In the genomic region with DNA sequence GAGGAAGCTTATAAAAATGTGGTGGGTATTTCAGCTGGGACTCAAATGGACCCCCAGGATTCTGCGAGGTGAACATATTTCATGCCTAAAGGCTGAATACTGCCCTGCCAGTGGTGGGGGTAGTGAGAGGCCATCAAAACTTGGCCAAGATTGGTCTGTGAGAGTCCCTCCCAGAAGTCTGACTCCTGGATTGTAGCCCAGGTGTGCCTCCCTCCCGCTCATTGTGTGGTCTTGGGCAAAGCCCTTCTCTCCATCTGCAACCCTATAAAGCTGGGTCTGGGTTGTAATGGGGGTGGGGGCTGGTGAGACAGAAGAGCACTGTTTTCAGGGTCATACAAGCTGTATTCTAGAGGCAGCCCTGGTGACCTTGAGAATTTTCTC, we compare ENCODE assay signal across 7 cellular contexts. TPM values are rescaled to one million over a fixed set of nuclear protein-coding genes. Genes with fewer than 3 reads are reported as not detected.
A peak's percentile ranks its signal among the peaks of the same experiment; 100 is the strongest.
DNase-seq lines count a peak whose midpoint lies in the region; ATAC-seq and TF ChIP-seq lines count a peak whose summit lies in the region.

No MANE protein-coding gene starts in this region.

- peak overlapping the region; percentile 90 for H3K4me2 ChIP-seq in SU-DHL-6 (ENCODE audit: low read depth, low read length, poor library complexity, severe bottlenecking)

- H3K9me3 ChIP-seq in SU-DHL-6 (ENCODE audit: insufficient read depth, low read length): no peaks in the 10 kb centered on the region

- peaks cover 5% of the 10 kb centered on the region for H3F3A ChIP-seq in SU-DHL-6 (ENCODE audit: insufficient read depth)

- no peaks in the 10 kb centered on the region for H3K36me3 ChIP-seq in SU-DHL-6 (ENCODE audit: low read length)

- peak overlapping the region; percentile 68 for H3K4me3 ChIP-seq in SU-DHL-6 (ENCODE audit: insufficient read depth, low read length, poor library complexity, severe bottlenecking)
- H3K4me3 ChIP-seq in foreskin fibroblast (ENCODE audit: low read depth in 1 of 2, low read length in 2 of 2): peak overlapping the region; percentile 60 to 77

- H3K9me2 ChIP-seq in SU-DHL-6 (replicated peaks; ENCODE audit: insufficient read depth, low read length): no peaks in the 10 kb centered on the region

- H3K27ac ChIP-seq in SU-DHL-6 (ENCODE audit: low read depth, low read length): peak overlapping the region; percentile 40

- H3K9ac ChIP-seq in SU-DHL-6 (ENCODE audit: low read length): peak overlapping the region; percentile 72

- DNase-seq in foreskin fibroblast: no peak
- no peak for DNase-seq in sciatic nerve (ENCODE audit: low spot score)
- no peak for DNase-seq in NCI-H2196 treated with DMSO at 0.1 percent for 48 hours (lab: John Stamatoyannopoulos, UW; ENCODE audit: unreplicated experiment)

- H2AFZ ChIP-seq in SU-DHL-6 (ENCODE audit: low read depth, low read length, severe bottlenecking): peak overlapping the region; percentile 79

- H3K79me2 ChIP-seq in SU-DHL-6 (ENCODE audit: insufficient read depth, low read length): peaks cover 17% of the 10 kb centered on the region

- intact Hi-C loops in sciatic nerve (cut with DNase I): no loop called here

- TF ChIP-seq CTCF in SU-DHL-6 (IDR thresholded peaks at IDR 0.05; ENCODE audit: insufficient read depth, low read length, poor library complexity, severe bottlenecking) (no peak), foreskin fibroblast (IDR thresholded peaks at IDR 0.05; ENCODE audit: low read depth, low read length) (no peak)

- no peaks in the 10 kb centered on the region for H3K27me3 ChIP-seq in SU-DHL-6 (ENCODE audit: low read length)

- no peaks in the 10 kb centered on the region for H4K20me1 ChIP-seq in SU-DHL-6 (ENCODE audit: low read depth, low read length)

- ATAC-seq in GM21423 (IDR thresholded peaks at IDR 0.05; ENCODE audit: unreplicated experiment) (peak; percentile 3), sciatic nerve (peak; percentile 17), GM19035 (IDR thresholded peaks at IDR 0.05; ENCODE audit: unreplicated experiment) (no peak), HG03520 (IDR thresholded peaks at IDR 0.05; ENCODE audit: unreplicated experiment) (no peak)

RNA-seq across cellular contexts. Expression of gene HTATIP2, which starts 0.9 kb away (rescaled TPM):
- 26.5 TPM for total RNA-seq in sciatic nerve

RNA-seq across cellular contexts. Expression of gene PRMT3, which starts 23.1 kb away (rescaled TPM):
- total RNA-seq in sciatic nerve: 15.1 TPM

Comparison
In these comparisons a context has a peak if more than half of its experiments do, and no peak if none do; other contexts are left out.
1. ATAC-seq: peak in GM21423 (single experiment) and sciatic nerve (single experiment); none in GM19035 (single experiment) and HG03520 (single experiment).